ENCODE assay signal across 1 cellular context in the genomic region with DNA sequence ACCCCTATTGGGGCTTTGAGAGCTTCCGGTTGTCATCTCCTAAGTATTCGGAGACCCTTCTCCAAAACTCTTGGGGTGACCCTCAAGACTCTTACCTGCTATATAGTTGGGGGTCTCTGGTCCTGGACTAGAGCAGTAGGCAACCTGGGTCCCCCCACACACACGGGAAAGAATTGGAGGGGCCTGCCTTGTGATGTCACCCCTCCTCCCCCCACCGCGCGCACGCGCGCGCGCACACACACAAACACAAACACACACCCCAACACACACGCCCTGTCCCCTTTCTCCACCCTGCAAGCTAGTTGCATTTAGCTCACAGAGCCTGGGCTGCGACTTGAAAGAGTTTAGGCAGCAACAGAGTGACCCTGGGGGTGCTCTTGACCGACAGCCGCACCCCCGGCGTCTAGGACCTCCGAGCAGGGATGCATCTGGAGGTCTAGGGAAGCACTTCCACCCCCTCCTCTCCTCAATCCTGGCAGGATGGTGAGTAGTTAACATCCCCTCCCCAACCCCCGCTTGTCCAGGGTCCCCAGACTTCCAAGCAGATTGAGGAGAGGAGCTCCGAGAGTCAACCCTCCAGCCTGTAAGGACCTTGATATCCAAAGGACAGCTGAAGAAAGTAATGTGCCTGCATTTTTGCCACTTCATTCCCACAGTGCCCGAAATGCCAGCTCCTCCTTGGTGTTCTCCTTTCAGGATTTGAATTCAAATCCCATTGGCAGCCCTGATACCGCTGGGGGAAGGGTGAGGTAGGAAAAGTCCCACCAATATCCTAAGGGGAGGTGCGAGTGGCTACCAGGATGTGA.
TF ChIP-seq lines count a peak whose summit lies in the region.

No MANE protein-coding gene starts in this region.

TF ChIP-seq in HepG2, 621 proteins besides CTCF, POLR2A, EP300 and RAD21 (continued from another document):
- peak; percentile 22; the same call in 1 of the 2 replicates for TF ChIP-seq FOSL2 (CRISPR knock-in tag; IDR thresholded peaks at IDR 0.05)
- TF ChIP-seq PAWR (CRISPR knock-in tag; IDR thresholded peaks at IDR 0.05; ENCODE audit: borderline replicate concordance): no peak
- no peak for TF ChIP-seq CAMTA2 (CRISPR knock-in tag; IDR thresholded peaks at IDR 0.05; ENCODE audit: borderline replicate concordance)
- peak; percentile 77 for TF ChIP-seq CREM (IDR thresholded peaks at IDR 0.05)
- no peak for TF ChIP-seq CREM (CRISPR knock-in tag; IDR thresholded peaks at IDR 0.05)
- no peak; the same call in 1 of the 2 replicates for TF ChIP-seq ZNF510 (CRISPR knock-in tag; IDR thresholded peaks at IDR 0.05; ENCODE audit: low read depth)
- no peak for TF ChIP-seq PHB2 (IDR thresholded peaks at IDR 0.05; ENCODE audit: partially characterized antibody)
- TF ChIP-seq ZEB1 (IDR thresholded peaks at IDR 0.05; ENCODE audit: insufficient replicate concordance, low read depth): peak; percentile 73
- TF ChIP-seq BCL6 (CRISPR knock-in tag; IDR thresholded peaks at IDR 0.05): 0 out of 2 replicates have a peak, but pooled peaks have one; percentile 9
- TF ChIP-seq DR1 (CRISPR knock-in tag; IDR thresholded peaks at IDR 0.05): no peak
- TF ChIP-seq, protein P1, sequence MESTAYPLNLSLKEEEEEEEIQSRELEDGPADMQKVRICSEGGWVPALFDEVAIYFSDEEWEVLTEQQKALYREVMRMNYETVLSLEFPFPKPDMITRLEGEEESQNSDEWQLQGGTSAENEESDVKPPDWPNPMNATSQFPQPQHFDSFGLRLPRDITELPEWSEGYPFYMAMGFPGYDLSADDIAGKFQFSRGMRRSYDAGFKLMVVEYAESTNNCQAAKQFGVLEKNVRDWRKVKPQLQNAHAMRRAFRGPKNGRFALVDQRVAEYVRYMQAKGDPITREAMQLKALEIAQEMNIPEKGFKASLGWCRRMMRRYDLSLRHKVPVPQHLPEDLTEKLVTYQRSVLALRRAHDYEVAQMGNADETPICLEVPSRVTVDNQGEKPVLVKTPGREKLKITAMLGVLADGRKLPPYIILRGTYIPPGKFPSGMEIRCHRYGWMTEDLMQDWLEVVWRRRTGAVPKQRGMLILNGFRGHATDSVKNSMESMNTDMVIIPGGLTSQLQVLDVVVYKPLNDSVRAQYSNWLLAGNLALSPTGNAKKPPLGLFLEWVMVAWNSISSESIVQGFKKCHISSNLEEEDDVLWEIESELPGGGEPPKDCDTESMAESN (CRISPR knock-in tag; conservative IDR thresholded peaks at IDR 0.05): peak; percentile 58; the same call in 1 of the 2 replicates
- peak; percentile 82 for TF ChIP-seq BHLHE40 (IDR thresholded peaks at IDR 0.05; ENCODE audit: low read length)
- no peak for TF ChIP-seq RARG (CRISPR knock-in tag; IDR thresholded peaks at IDR 0.05; ENCODE audit: low read depth)
- no peak for TF ChIP-seq MAFF (IDR thresholded peaks at IDR 0.05; ENCODE audit: low read depth, low read length)
- TF ChIP-seq ZNF33B (CRISPR knock-in tag; IDR thresholded peaks at IDR 0.05): 0 out of 2 replicates have a peak, but pooled peaks have one; percentile 50
- TF ChIP-seq, protein P2, sequence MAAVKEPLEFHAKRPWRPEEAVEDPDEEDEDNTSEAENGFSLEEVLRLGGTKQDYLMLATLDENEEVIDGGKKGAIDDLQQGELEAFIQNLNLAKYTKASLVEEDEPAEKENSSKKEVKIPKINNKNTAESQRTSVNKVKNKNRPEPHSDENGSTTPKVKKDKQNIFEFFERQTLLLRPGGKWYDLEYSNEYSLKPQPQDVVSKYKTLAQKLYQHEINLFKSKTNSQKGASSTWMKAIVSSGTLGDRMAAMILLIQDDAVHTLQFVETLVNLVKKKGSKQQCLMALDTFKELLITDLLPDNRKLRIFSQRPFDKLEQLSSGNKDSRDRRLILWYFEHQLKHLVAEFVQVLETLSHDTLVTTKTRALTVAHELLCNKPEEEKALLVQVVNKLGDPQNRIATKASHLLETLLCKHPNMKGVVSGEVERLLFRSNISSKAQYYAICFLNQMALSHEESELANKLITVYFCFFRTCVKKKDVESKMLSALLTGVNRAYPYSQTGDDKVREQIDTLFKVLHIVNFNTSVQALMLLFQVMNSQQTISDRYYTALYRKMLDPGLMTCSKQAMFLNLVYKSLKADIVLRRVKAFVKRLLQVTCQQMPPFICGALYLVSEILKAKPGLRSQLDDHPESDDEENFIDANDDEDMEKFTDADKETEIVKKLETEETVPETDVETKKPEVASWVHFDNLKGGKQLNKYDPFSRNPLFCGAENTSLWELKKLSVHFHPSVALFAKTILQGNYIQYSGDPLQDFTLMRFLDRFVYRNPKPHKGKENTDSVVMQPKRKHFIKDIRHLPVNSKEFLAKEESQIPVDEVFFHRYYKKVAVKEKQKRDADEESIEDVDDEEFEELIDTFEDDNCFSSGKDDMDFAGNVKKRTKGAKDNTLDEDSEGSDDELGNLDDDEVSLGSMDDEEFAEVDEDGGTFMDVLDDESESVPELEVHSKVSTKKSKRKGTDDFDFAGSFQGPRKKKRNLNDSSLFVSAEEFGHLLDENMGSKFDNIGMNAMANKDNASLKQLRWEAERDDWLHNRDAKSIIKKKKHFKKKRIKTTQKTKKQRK (IDR thresholded peaks at IDR 0.05; ENCODE audit: low read length): no peak
